20 cellular contexts compared by ENCODE assay signal in genomic region chr11:115709297-115709696, GRCh38.
DNase-seq lines count a peak whose midpoint lies in the region; ATAC-seq and TF ChIP-seq lines count a peak whose summit lies in the region.
"Had no signal": no experiment of that assay in that cellular context is flagged by ENCODE, and none has a peak within 500 bp of the region (broad histone marks: within the 10 kb centered on the region; RNA-seq: fewer than 3 reads in every experiment).

No MANE protein-coding gene starts in this region.

- H3K27ac Mint-ChIP-seq in dendritic cell treated with granulocyte-macrophage colony-stimulating factor and Interleukin-4, amounts not matched to agents 40 ng/mL and 50 ng/mL, for 4 days: peak overlapping the region; percentile 14
- no peak overlapping the region for H3K27ac Mint-ChIP-seq in activated T-helper 2 cell treated with anti-CD3 and anti-CD28 coated beads, Interferon-gamma antibody, Interleukin-2, Interleukin-4, amounts not matched to agents 10 μg/mL and 5 μg/mL and 100 μg/mL, durations not matched to agents 14 hours and 24 hours and 36 hours
- H3K27ac Mint-ChIP-seq: activated naive CD4-positive, alpha-beta T cell treated with anti-CD3 and anti-CD28 coated beads for 36 hours; stimulated activated effector memory CD8-positive, alpha-beta T cell treated with anti-CD3 and anti-CD28 coated beads, Interleukin-12 subunit alpha, Interleukin-12 subunit beta, amount 100 ng/mL, for 72 hours; T-helper 1 cell treated with Interleukin-12 subunit alpha and Interleukin-12 subunit beta and Interleukin-4 antibody, amounts not matched to agents 30 μg/mL and 1 μg/mL, for 36 hours had no signal

- H3K4me3 Mint-ChIP-seq in dendritic cell treated with granulocyte-macrophage colony-stimulating factor and Interleukin-4, amounts not matched to agents 40 ng/mL and 50 ng/mL, for 4 days: peak overlapping the region; percentile 35
- H3K4me3 Mint-ChIP-seq in activated T-helper 2 cell treated with anti-CD3 and anti-CD28 coated beads, Interferon-gamma antibody, Interleukin-2, Interleukin-4, amounts not matched to agents 10 μg/mL and 5 μg/mL and 100 μg/mL, durations not matched to agents 14 hours and 24 hours and 36 hours (ENCODE audit: low read depth): no peak overlapping the region
- H3K4me3 Mint-ChIP-seq: activated naive CD4-positive, alpha-beta T cell treated with anti-CD3 and anti-CD28 coated beads for 36 hours; stimulated activated effector memory CD8-positive, alpha-beta T cell treated with anti-CD3 and anti-CD28 coated beads, Interleukin-12 subunit alpha, Interleukin-12 subunit beta, amount 100 ng/mL, for 72 hours; T-helper 1 cell treated with Interleukin-12 subunit alpha and Interleukin-12 subunit beta and Interleukin-4 antibody, amounts not matched to agents 30 μg/mL and 1 μg/mL, for 36 hours had no signal

- H3K9me3 Mint-ChIP-seq in dendritic cell treated with granulocyte-macrophage colony-stimulating factor and Interleukin-4, amounts not matched to agents 40 ng/mL and 50 ng/mL, for 4 days: peaks cover 6% of the 10 kb centered on the region
- peaks cover 3% of the 10 kb centered on the region for H3K9me3 Mint-ChIP-seq in activated T-helper 2 cell treated with anti-CD3 and anti-CD28 coated beads, Interferon-gamma antibody, Interleukin-2, Interleukin-4, amounts not matched to agents 10 μg/mL and 5 μg/mL and 100 μg/mL, durations not matched to agents 14 hours and 24 hours and 36 hours

- H3K4me3 ChIP-seq in heart right ventricle (no peak overlapping the region), upper lobe of right lung (no peak overlapping the region)
- H3K4me3 ChIP-seq: A549, Peyer's patch had no signal

- no peaks in the 10 kb centered on the region for H3K36me3 ChIP-seq in heart right ventricle
- H3K36me3 ChIP-seq in upper lobe of right lung: no peaks in the 10 kb centered on the region
- H3K36me3 ChIP-seq: Peyer's patch had no signal

- H3K9me3 ChIP-seq in heart right ventricle (no peaks in the 10 kb centered on the region), upper lobe of right lung (no peaks in the 10 kb centered on the region)
- H3K9me3 ChIP-seq: A549, Peyer's patch had no signal

- no peaks in the 10 kb centered on the region for H3K36me3 Mint-ChIP-seq in dendritic cell treated with granulocyte-macrophage colony-stimulating factor and Interleukin-4, amounts not matched to agents 40 ng/mL and 50 ng/mL, for 4 days (ENCODE audit: low read depth)
- no peaks in the 10 kb centered on the region for H3K36me3 Mint-ChIP-seq in activated T-helper 2 cell treated with anti-CD3 and anti-CD28 coated beads, Interferon-gamma antibody, Interleukin-2, Interleukin-4, amounts not matched to agents 10 μg/mL and 5 μg/mL and 100 μg/mL, durations not matched to agents 14 hours and 24 hours and 36 hours (ENCODE audit: low read depth)
- H3K36me3 Mint-ChIP-seq: stimulated activated effector memory CD8-positive, alpha-beta T cell treated with anti-CD3 and anti-CD28 coated beads, Interleukin-12 subunit alpha, Interleukin-12 subunit beta, amount 100 ng/mL, for 72 hours had no signal

- WGBS in heart right ventricle, 2 donors: 70 to 76% methylated on average over 8 of the region's 8 CpGs

- TF ChIP-seq CTCF in heart right ventricle (IDR thresholded peaks at IDR 0.05) (no peak), upper lobe of right lung (IDR thresholded peaks at IDR 0.05) (no peak)

- H3K4me1 ChIP-seq in heart right ventricle (peaks cover 0 to 51% (median 0%) of the 10 kb centered on the region in 9 donors), upper lobe of right lung (peaks cover 4% of the 10 kb centered on the region)
- H3K4me1 ChIP-seq: A549, Caco-2, Peyer's patch had no signal

- H3K27me3 ChIP-seq in heart right ventricle (peaks cover 0 to 6% (median 0%) of the 10 kb centered on the region in 7 donors), upper lobe of right lung (peaks cover 12% of the 10 kb centered on the region)
- H3K27me3 ChIP-seq: Peyer's patch had no signal

- peak in 5 of 8 donors; percentile 38 to 54 (median 41) for ATAC-seq in heart right ventricle
- ATAC-seq in Right ventricle myocardium inferior: no peak
- peak; percentile 84 for ATAC-seq in upper lobe of right lung
- no peak for ATAC-seq in HG03175 (IDR thresholded peaks at IDR 0.05; ENCODE audit: unreplicated experiment)
- ATAC-seq: A549; stimulated activated effector memory CD8-positive, alpha-beta T cell treated with anti-CD3 and anti-CD28 coated beads, Interleukin-12 subunit alpha, Interleukin-12 subunit beta, amount 100 ng/mL, for 72 hours had no signal

- H3K4me1 Mint-ChIP-seq in dendritic cell treated with granulocyte-macrophage colony-stimulating factor and Interleukin-4, amounts not matched to agents 40 ng/mL and 50 ng/mL, for 4 days (ENCODE audit: low read depth): peaks cover 61% of the 10 kb centered on the region
- H3K4me1 Mint-ChIP-seq in activated T-helper 2 cell treated with anti-CD3 and anti-CD28 coated beads, Interferon-gamma antibody, Interleukin-2, Interleukin-4, amounts not matched to agents 10 μg/mL and 5 μg/mL and 100 μg/mL, durations not matched to agents 14 hours and 24 hours and 36 hours (ENCODE audit: low read depth): peaks cover 8% of the 10 kb centered on the region
- H3K4me1 Mint-ChIP-seq: stimulated activated effector memory CD8-positive, alpha-beta T cell treated with anti-CD3 and anti-CD28 coated beads, Interleukin-12 subunit alpha, Interleukin-12 subunit beta, amount 100 ng/mL, for 72 hours had no signal

- peaks cover 17% of the 10 kb centered on the region for H3K27me3 Mint-ChIP-seq in dendritic cell treated with granulocyte-macrophage colony-stimulating factor and Interleukin-4, amounts not matched to agents 40 ng/mL and 50 ng/mL, for 4 days
- H3K27me3 Mint-ChIP-seq in activated T-helper 2 cell treated with anti-CD3 and anti-CD28 coated beads, Interferon-gamma antibody, Interleukin-2, Interleukin-4, amounts not matched to agents 10 μg/mL and 5 μg/mL and 100 μg/mL, durations not matched to agents 14 hours and 24 hours and 36 hours (ENCODE audit: low read depth): no peaks in the 10 kb centered on the region

- no peak for DNase-seq in heart right ventricle
- DNase-seq in Right ventricle myocardium inferior (ENCODE audit: missing footprints): no peak
- peak; percentile 86 to 97 for DNase-seq in NOMO-1 (lab: John Stamatoyannopoulos, UW; ENCODE audit: unreplicated experiment in 2 of 2)
- no peak for DNase-seq in upper lobe of right lung
- no peak for DNase-seq in activated T-helper 2 cell treated with anti-CD3 and anti-CD28 coated beads, Interferon-gamma antibody, Interleukin-2, Interleukin-4, amounts not matched to agents 10 μg/mL and 5 μg/mL and 100 μg/mL, durations not matched to agents 14 hours and 24 hours and 36 hours (ENCODE audit: low spot score)
- DNase-seq in effector CD8-positive, alpha-beta T cell (lab: John Stamatoyannopoulos, UW): no peak
- DNase-seq: activated CD8-positive, alpha-beta memory T cell treated with anti-CD3 and anti-CD28 coated beads, Interleukin-2, amount 50 U/mL, for 48 hours; activated naive CD4-positive, alpha-beta T cell treated with anti-CD3 and anti-CD28 coated beads for 36 hours; Caco-2; cortex of kidney; glutamatergic neuron; NCI-H524; Peyer's patch; small intestine had no signal

- peak overlapping the region in 1 of 10 donors; percentile 65 for H3K27ac ChIP-seq in heart right ventricle
- H3K27ac ChIP-seq in upper lobe of right lung: no peak overlapping the region
- H3K27ac ChIP-seq: A549, KMS-11, Peyer's patch had no signal

- intact Hi-C loops in heart right ventricle (cut with DNase I) (no loop called here), Right ventricle myocardium inferior (cut with DNase I) (no loop called here), upper lobe of right lung (cut with DNase I) (no loop called here)
- intact Hi-C loops in dendritic cell treated with granulocyte-macrophage colony-stimulating factor and Interleukin-4, amounts not matched to agents 40 ng/mL and 50 ng/mL, for 4 days (cut with micrococcal nuclease): no loop called here
- intact Hi-C loops in activated T-helper 2 cell treated with anti-CD3 and anti-CD28 coated beads, Interferon-gamma antibody, Interleukin-2, Interleukin-4, amounts not matched to agents 10 μg/mL and 5 μg/mL and 100 μg/mL, durations not matched to agents 14 hours and 24 hours and 36 hours (cut with micrococcal nuclease): no loop called here

Comparison
In these comparisons a context has a peak if more than half of its experiments do, and no peak if none do; other contexts are left out.
1. ATAC-seq: peak in heart right ventricle (5 of 8) and upper lobe of right lung (single experiment); none in Right ventricle myocardium inferior (single experiment) and HG03175 (single experiment).
2. DNase-seq: peak in NOMO-1 (2 of 2); none in heart right ventricle (0 of 2), Right ventricle myocardium inferior (single experiment), upper lobe of right lung (single experiment), activated T-helper 2 cell treated with anti-CD3 and anti-CD28 coated beads, Interferon-gamma antibody, Interleukin-2, Interleukin-4, amounts not matched to agents 10 μg/mL and 5 μg/mL and 100 μg/mL, durations not matched to agents 14 hours and 24 hours and 36 hours (single experiment) and effector CD8-positive, alpha-beta T cell (single experiment).